In genomic region chr10:34528320-34528719, GRCh38 we compare ENCODE assay signal across 9 cellular contexts.
DNase-seq lines count a peak whose midpoint lies in the region; ATAC-seq, FAIRE-seq and TF ChIP-seq lines count a peak whose summit lies in the region.
"Had no signal": no experiment of that assay in that cellular context is flagged by ENCODE, and none has a peak within 500 bp of the region (broad histone marks: within the 10 kb centered on the region; RNA-seq: fewer than 3 reads in every experiment).

No MANE protein-coding gene starts in this region.

- H3K9me3 ChIP-seq in DOHH2 (ENCODE audit: control insufficient read depth, insufficient read depth, low read length) = peaks cover 9% of the 10 kb centered on the region
- H3K9me3 ChIP-seq in keratinocyte (ENCODE audit: control insufficient read depth, low read depth, low read length) = no peaks in the 10 kb centered on the region

- peak; percentile 57 for DNase-seq in keratinocyte (ENCODE audit: low read depth, low spot score)
- DNase-seq in GF-D8 (lab: John Stamatoyannopoulos, UW) = no peak
- no peak for DNase-seq in NCI-H1048 (lab: John Stamatoyannopoulos, UW)

- H3K9me1 ChIP-seq in keratinocyte (ENCODE audit: control insufficient read depth, extremely low read depth, insufficient read depth, low read length) = no peaks in the 10 kb centered on the region

- peak; percentile 55 for ATAC-seq in HG02884 (IDR thresholded peaks at IDR 0.05; ENCODE audit: unreplicated experiment)
- peak; percentile 69 for ATAC-seq in SK-N-SH treated with all-trans-retinoic acid at 6 μM for 48 hours
- no peak for ATAC-seq in HG03095 (IDR thresholded peaks at IDR 0.05; ENCODE audit: unreplicated experiment)
- no peak for ATAC-seq in GM18873 (IDR thresholded peaks at IDR 0.05; ENCODE audit: low FRiP score, unreplicated experiment)

- peak overlapping the region; percentile 93; the same call in 1 of the 2 replicates for H3K27ac ChIP-seq in DOHH2 (ENCODE audit: low read depth, low read length)
- H3K27ac ChIP-seq in keratinocyte (ENCODE audit: control insufficient read depth, insufficient read depth, low read length) = peak overlapping the region; percentile 95
- H3K27ac ChIP-seq: parathyroid adenoma had no signal

- H2AFZ ChIP-seq in keratinocyte (ENCODE audit: control insufficient read depth, low read length) = no peak overlapping the region
- H2AFZ ChIP-seq: parathyroid adenoma had no signal

- H3K4me1 ChIP-seq in DOHH2 (ENCODE audit: control insufficient read depth, low read length) (peaks cover 60% of the 10 kb centered on the region), keratinocyte (ENCODE audit: control insufficient read depth, extremely low read depth, insufficient read depth, low read length) (peaks cover 52% of the 10 kb centered on the region)

- FAIRE-seq in keratinocyte (lab: Jason Lieb, UNC) = peak; percentile 98

- H3K4me3 ChIP-seq in DOHH2 (ENCODE audit: low read length) (no peak overlapping the region), keratinocyte (ENCODE audit: control insufficient read depth in 2 of 3, extremely low read depth in 1 of 3, insufficient read depth in 2 of 3, low read depth in 1 of 3, low read length in 3 of 3) (peak overlapping the region in 1 of 3 experiments; percentile 33)

- no peaks in the 10 kb centered on the region for H3K27me3 ChIP-seq in DOHH2 (ENCODE audit: control insufficient read depth, low read length)
- H3K27me3 ChIP-seq in keratinocyte (ENCODE audit: control insufficient read depth, extremely low read depth, insufficient read depth, low read length) = no peaks in the 10 kb centered on the region

- no peaks in the 10 kb centered on the region for H3K79me2 ChIP-seq in DOHH2 (ENCODE audit: control insufficient read depth, low read length)
- peaks cover 13% of the 10 kb centered on the region for H3K79me2 ChIP-seq in keratinocyte (ENCODE audit: control insufficient read depth, insufficient read depth, low read length)

- H3K36me3 ChIP-seq in DOHH2 (ENCODE audit: control insufficient read depth, low read length) = peaks cover 5% of the 10 kb centered on the region; the same call in 1 of the 2 replicates
- no peaks in the 10 kb centered on the region for H3K36me3 ChIP-seq in keratinocyte (ENCODE audit: control insufficient read depth in 2 of 2, extremely low read depth in 1 of 2, insufficient read depth in 2 of 2, low read length in 2 of 2)

- no peaks in the 10 kb centered on the region for H3K9me2 ChIP-seq in DOHH2 (replicated peaks; ENCODE audit: control insufficient read depth, low read length)

- TF ChIP-seq CTCF in DOHH2 (IDR thresholded peaks at IDR 0.05; ENCODE audit: low read depth, low read length, poor library complexity, severe bottlenecking) = no peak
- no peak for TF ChIP-seq CTCF in keratinocyte (optimal IDR thresholded peaks at IDR 0.05 in 1 of 3, IDR thresholded peaks at IDR 0.05 in 1 of 3, conservative IDR thresholded peaks at IDR 0.05 in 1 of 3; ENCODE audit: extremely low read depth in 1 of 3, insufficient read depth in 2 of 3, low read length in 3 of 3)

- H3F3A ChIP-seq in DOHH2 (ENCODE audit: control insufficient read depth, insufficient read depth) = peaks cover 14% of the 10 kb centered on the region

- dilution Hi-C loops in keratinocyte (cut with MboI; ENCODE audit: extremely low pct_ligation_motif_present, low sequenced_read_pairs) = no loop called here

- H3K4me2 ChIP-seq in DOHH2 (ENCODE audit: low read length) (peak overlapping the region; percentile 15; the same call in 1 of the 2 replicates), keratinocyte (ENCODE audit: control insufficient read depth, extremely low read depth, insufficient read depth, low read depth, low read length) (peak overlapping the region; percentile 72)

- H4K20me1 ChIP-seq in DOHH2 (ENCODE audit: control insufficient read depth, insufficient read depth, low read depth, low read length) = no peaks in the 10 kb centered on the region
- no peaks in the 10 kb centered on the region for H4K20me1 ChIP-seq in keratinocyte (ENCODE audit: control insufficient read depth, extremely low read depth, insufficient read depth, low read length)

- H3K9ac ChIP-seq in keratinocyte (ENCODE audit: control insufficient read depth, extremely low read depth, insufficient read depth, low read length) = peak overlapping the region; percentile 38
- H3K9ac ChIP-seq: parathyroid adenoma had no signal

TF ChIP-seq in SK-N-SH treated with all-trans-retinoic acid at 6 μM for 48 hours, 23 proteins besides CTCF, POLR2A, EP300 and RAD21:
- no peak for TF ChIP-seq ZNF70 (CRISPR knock-in tag; IDR thresholded peaks at IDR 0.05)
- no peak for TF ChIP-seq ESRRG (CRISPR knock-in tag; IDR thresholded peaks at IDR 0.05)
- no peak for TF ChIP-seq ARNTL (CRISPR knock-in tag; IDR thresholded peaks at IDR 0.05; ENCODE audit: borderline replicate concordance, low read depth)
- no peak for TF ChIP-seq ZFP3 (CRISPR knock-in tag; IDR thresholded peaks at IDR 0.05)
- TF ChIP-seq ISL1 (CRISPR knock-in tag; IDR thresholded peaks at IDR 0.05) = peak; percentile 53

Comparison
In these comparisons a context has a peak if more than half of its experiments do, and no peak if none do; other contexts are left out.
1. ATAC-seq: peak in HG02884 (single experiment) and SK-N-SH treated with all-trans-retinoic acid at 6 μM for 48 hours (single experiment); none in HG03095 (single experiment) and GM18873 (single experiment).